In genomic region chr3:187626581-187626980, GRCh38 we compare ENCODE assay signal across 30 cellular contexts. TPM values are rescaled to one million over a fixed set of nuclear protein-coding genes. Genes with fewer than 3 reads are reported as not detected.
"Had no signal": no experiment of that assay in that cellular context is flagged by ENCODE, and none has a peak within 500 bp of the region (broad histone marks: within the 10 kb centered on the region; RNA-seq: fewer than 3 reads in every experiment).

No MANE protein-coding gene starts in this region.

- H3K27ac ChIP-seq: brain microvascular endothelial cell, coronary artery, dorsolateral prefrontal cortex, heart left ventricle, VCaP had no signal

- H3K27me3 ChIP-seq: brain microvascular endothelial cell had no signal

- DNase-seq: activated CD4-positive, alpha-beta memory T cell treated with anti-CD3 and anti-CD28 coated beads, Interleukin-2, amount 10 ng/mL, durations not matched to agents 7 days and 5 days; activated CD4-positive, alpha-beta T cell treated with anti-CD3 and anti-CD28 coated beads for 1 hour; activated CD4-positive, alpha-beta T cell treated with anti-CD3 and anti-CD28 coated beads for 4 hours; activated CD4-positive, alpha-beta T cell treated with anti-CD3 and anti-CD28 coated beads, Interleukin-2, amount 10 ng/mL, durations not matched to agents 7 days and 5 days; activated CD4-positive, alpha-beta T cell treated with anti-CD3 and anti-CD28 coated beads, Interleukin-2, amount 50 U/mL, for 4 hours; activated CD8-positive, alpha-beta memory T cell treated with anti-CD3 and anti-CD28 coated beads, Interleukin-2, amount 50 U/mL, for 48 hours; activated gamma-delta T cell; activated naive CD4-positive, alpha-beta T cell; activated naive CD4-positive, alpha-beta T cell treated with anti-CD3 and anti-CD28 coated beads, Interleukin-2, amount 10 ng/mL, durations not matched to agents 7 days and 5 days; activated naive CD8-positive, alpha-beta T cell treated with anti-CD3 and anti-CD28 coated beads, Interleukin-2, amount 10 ng/mL, durations not matched to agents 7 days and 5 days; activated T-cell treated with anti-CD3 and anti-CD28 coated beads for 4 hours; activated T-cell treated with anti-CD3 and anti-CD28 coated beads, Interleukin-2, amount 50 U/mL, for 24 hours; activated T-cell treated with anti-CD3 and anti-CD28 coated beads, Interleukin-2, amount 50 U/mL, for 72 hours; amniotic stem cell; anterior cingulate cortex; brain microvascular endothelial cell; dorsolateral prefrontal cortex; effector memory CD4-positive, alpha-beta T cell; endodermal cell; foreskin fibroblast; heart left ventricle; T-helper 2 cell had no signal

- H3K4me1 ChIP-seq: heart left ventricle had no signal

- H3K36me3 ChIP-seq: brain microvascular endothelial cell, heart left ventricle had no signal

- H3K9me3 ChIP-seq: heart left ventricle had no signal

- H3K4me3 ChIP-seq: coronary artery, dorsolateral prefrontal cortex, heart left ventricle had no signal

RNA-seq across cellular contexts. Expression of gene SST, which starts 43.6 kb away (rescaled TPM):
- total RNA-seq: activated CD4-positive, alpha-beta memory T cell treated with anti-CD3 and anti-CD28 coated beads, Interleukin-2, amount 10 ng/mL, durations not matched to agents 7 days and 5 days; activated CD4-positive, alpha-beta T cell treated with anti-CD3 and anti-CD28 coated beads, Interleukin-2, amount 10 ng/mL, durations not matched to agents 7 days and 5 days; activated naive CD4-positive, alpha-beta T cell treated with anti-CD3 and anti-CD28 coated beads, Interleukin-2, amount 50 U/mL, for 72 hours; activated naive CD8-positive, alpha-beta T cell treated with anti-CD3 and anti-CD28 coated beads, Interleukin-2, amount 10 ng/mL, durations not matched to agents 7 days and 5 days; activated T-cell treated with anti-CD3 and anti-CD28 coated beads, Interleukin-2, amount 50 U/mL, for 72 hours; bronchial epithelial cell; cardiac septum; endodermal cell; esophagus mucosa; fibroblast of lung; heart left ventricle; T-helper 1 cell treated with Interleukin-12 subunit alpha and Interleukin-12 subunit beta and Interleukin-4 antibody, amounts not matched to agents 30 ng/mL and 1 ng/mL, for 36 hours had no signal
- polyA plus RNA-seq: fibroblast of lung, heart left ventricle had no signal
